ENCODE assay signal across 29 cellular contexts in genomic region chr4:111046811-111047210, GRCh38.
DNase-seq lines count a peak whose midpoint lies in the region; ATAC-seq and TF ChIP-seq lines count a peak whose summit lies in the region.
"Had no signal": no experiment of that assay in that cellular context is flagged by ENCODE, and none has a peak within 500 bp of the region (broad histone marks: within the 10 kb centered on the region; RNA-seq: fewer than 3 reads in every experiment).

No MANE protein-coding gene starts in this region.

- 79 to 80% methylated on average over 2 of the region's 2 CpGs for WGBS in lower leg skin, 2 donors

- no peak for TF ChIP-seq POLR2A in lower leg skin (IDR thresholded peaks at IDR 0.05)

- DNase-seq in ACHN (peak; percentile 74), kidney glomerular epithelial cell (lab: John Stamatoyannopoulos, UW) (peak; percentile 67), lower leg skin (ENCODE audit: low spot score in 2 of 2) (no peak), HCEC 1CT (no peak), right atrium auricular region (ENCODE audit: low spot score) (no peak)
- DNase-seq: activated CD4-positive, CD25-positive, alpha-beta regulatory T cell treated with anti-CD3 and anti-CD28 coated beads, Interleukin-2, amount 50 U/mL, for 72 hours; activated CD8-positive, alpha-beta T cell treated with anti-CD3 and anti-CD28 coated beads for 36 hours; amygdala; DND-41; GM23248; Karpas-422; kidney; MV-4-11; NCI-H1436 treated with DMSO at 0.1 percent for 48 hours; NCI-H446 treated with DMSO at 0.1 percent for 48 hours; stimulated activated CD4-positive, alpha-beta T cell treated with anti-CD3 and anti-CD28 coated beads, Interleukin-15, amount 100 ng/mL, for 24 hours; stimulated activated naive B cell treated with anti-CD40 and anti-IgM and Interleukin-4, amounts not matched to agents 10 μg/mL and 1 μg/mL and 100 μg/mL, for 72 hours; T-helper 17 cell had no signal

- TF ChIP-seq CTCF in lower leg skin (IDR thresholded peaks at IDR 0.05) (no peak), right atrium auricular region (IDR thresholded peaks at IDR 0.05) (no peak)

- H3K4me1 ChIP-seq in right atrium auricular region, result no peaks in the 10 kb centered on the region
- H3K4me1 ChIP-seq: breast epithelium, suprapubic skin had no signal

- H3K27me3 ChIP-seq in right atrium auricular region, result no peaks in the 10 kb centered on the region
- H3K27me3 ChIP-seq: breast epithelium, neutrophil, suprapubic skin had no signal

- ATAC-seq in GM19438 (IDR thresholded peaks at IDR 0.05; ENCODE audit: low read depth, unreplicated experiment) (peak; percentile 81), HG03354 (IDR thresholded peaks at IDR 0.05; ENCODE audit: poor library complexity, severe bottlenecking, unreplicated experiment) (peak; percentile 85), GM21367 (IDR thresholded peaks at IDR 0.05; ENCODE audit: unreplicated experiment) (no peak)
- ATAC-seq: activated CD8-positive, alpha-beta T cell treated with anti-CD3 and anti-CD28 coated beads for 36 hours; activated T-helper 17 cell treated with anti-CD3 and anti-CD28 coated beads, Interleukin-2, amount 50 U/mL, for 72 hours; GM12878; SK-N-SH treated with all-trans-retinoic acid at 6 μM for 48 hours; stimulated activated naive B cell treated with anti-CD40 and anti-IgM and Interleukin-4, amounts not matched to agents 10 μg/mL and 1 μg/mL and 100 μg/mL, for 72 hours; T-helper 17 cell had no signal

- H3K9me3 ChIP-seq in right atrium auricular region, result no peaks in the 10 kb centered on the region
- H3K9me3 ChIP-seq: neutrophil had no signal

- intact Hi-C loops in lower leg skin (cut with DNase I; ENCODE audit: low total_unique reads), result no loop called here

- in situ Hi-C loops in ACHN (cut with HindIII; ENCODE audit: low pct_ligation_motif_present, low pct_unique_long_range_greater_than_20kb, low sequenced_read_pairs), result no loop called here

- no peaks in the 10 kb centered on the region for H3K36me3 ChIP-seq in right atrium auricular region
- H3K36me3 ChIP-seq: breast epithelium, neutrophil, suprapubic skin had no signal

- H3K4me3 ChIP-seq in lower leg skin (ENCODE audit: low read depth, poor library complexity, severe bottlenecking) (no peak overlapping the region), right atrium auricular region (no peak overlapping the region)
- H3K4me3 ChIP-seq: breast epithelium, GM12878, GM23248, suprapubic skin had no signal

- H3K27ac ChIP-seq in right atrium auricular region, result no peak overlapping the region
- H3K27ac ChIP-seq: 22Rv1, breast epithelium, GM23248, HL-60, neutrophil, suprapubic skin had no signal

Comparison
In these comparisons a context has a peak if more than half of its experiments do, and no peak if none do; other contexts are left out.
1. DNase-seq: peak in ACHN (single experiment) and kidney glomerular epithelial cell (single experiment); none in lower leg skin (0 of 2), HCEC 1CT (single experiment) and right atrium auricular region (single experiment).